ENCODE assay signal across 18 cellular contexts in genomic region chr14:88195676-88196075, GRCh38.
DNase-seq lines count a peak whose midpoint lies in the region; TF ChIP-seq lines count a peak whose summit lies in the region.
"Had no signal": no experiment of that assay in that cellular context is flagged by ENCODE, and none has a peak within 500 bp of the region (broad histone marks: within the 10 kb centered on the region; RNA-seq: fewer than 3 reads in every experiment).

No MANE protein-coding gene starts in this region.

- intact Hi-C loops in ascending aorta (cut with DNase I): no loop called here

- peak; percentile 52 for DNase-seq in NCI-H748 (lab: John Stamatoyannopoulos, UW; ENCODE audit: unreplicated experiment)
- DNase-seq in NCI-H748 treated with DMSO at 0.1 percent for 48 hours (lab: John Stamatoyannopoulos, UW): no peak
- peak; percentile 8 for DNase-seq in NT2/D1 (ENCODE audit: low read depth, low spot score)
- DNase-seq in hippocampal formation (lab: John Stamatoyannopoulos, UW): peak; percentile 10 to 29
- peak; percentile 52 for DNase-seq in retina
- DNase-seq in DMS114 treated with DMSO at 0.1 percent for 48 hours (lab: John Stamatoyannopoulos, UW; ENCODE audit: unreplicated experiment): no peak
- no peak for DNase-seq in NK-92 treated with Interleukin-12 subunit alpha and Interleukin-12 subunit beta, amount 100 ng/mL, for 24 hours (lab: John Stamatoyannopoulos, UW)
- no peak for DNase-seq in ascending aorta (ENCODE audit: low spot score in 2 of 2)
- DNase-seq: activated CD8-positive, alpha-beta T cell treated with anti-CD3 and anti-CD28 coated beads for 36 hours; activated T-cell treated with anti-CD3 and anti-CD28 coated beads, Interleukin-2, amount 50 U/mL, for 48 hours; brain microvascular endothelial cell; DMS 273 treated with DMSO at 0.1 percent for 48 hours; NCI-H187 treated with DMSO at 0.1 percent for 48 hours; NCI-H524 treated with DMSO at 0.1 percent for 48 hours; PC-9; T-helper 17 cell had no signal

- no peaks in the 10 kb centered on the region for H3K9me3 ChIP-seq in NT2/D1 (ENCODE audit: insufficient read depth, low read length)
- no peaks in the 10 kb centered on the region for H3K9me3 ChIP-seq in ascending aorta

- no peaks in the 10 kb centered on the region for H3K4me1 ChIP-seq in NT2/D1 (ENCODE audit: insufficient read depth, insufficient read length)
- no peaks in the 10 kb centered on the region for H3K4me1 ChIP-seq in ascending aorta

- no peak overlapping the region for H3K9ac ChIP-seq in NT2/D1 (ENCODE audit: insufficient read length, low read depth)

- no peak for TF ChIP-seq CTCF in ascending aorta (IDR thresholded peaks at IDR 0.05)

- no peak overlapping the region for H3K27ac ChIP-seq in ascending aorta
- H3K27ac ChIP-seq: brain microvascular endothelial cell, C4-2B, PC-9, VCaP had no signal

- H3K36me3 ChIP-seq in NT2/D1 (ENCODE audit: insufficient read depth, insufficient read length, low read length) (no peaks in the 10 kb centered on the region), ascending aorta (no peaks in the 10 kb centered on the region)
- H3K36me3 ChIP-seq: brain microvascular endothelial cell had no signal

- no peak overlapping the region for H3K4me3 ChIP-seq in NT2/D1 (ENCODE audit: insufficient read length, low read depth)
- no peak overlapping the region for H3K4me3 ChIP-seq in ascending aorta
- H3K4me3 ChIP-seq: PC-9 had no signal

- H3K27me3 ChIP-seq in NT2/D1 (ENCODE audit: insufficient read depth, insufficient read length): no peaks in the 10 kb centered on the region
- H3K27me3 ChIP-seq in ascending aorta: no peaks in the 10 kb centered on the region
- H3K27me3 ChIP-seq: brain microvascular endothelial cell had no signal

Comparison
In these comparisons a context has a peak if more than half of its experiments do, and no peak if none do; other contexts are left out.
1. DNase-seq: peak in NCI-H748 (single experiment), NT2/D1 (single experiment), hippocampal formation (2 of 2) and retina (single experiment); none in NCI-H748 treated with DMSO at 0.1 percent for 48 hours (single experiment), DMS114 treated with DMSO at 0.1 percent for 48 hours (single experiment), NK-92 treated with Interleukin-12 subunit alpha and Interleukin-12 subunit beta, amount 100 ng/mL, for 24 hours (single experiment) and ascending aorta (0 of 2).